Comparison of ENCODE assay signal across 16 cellular contexts in genomic region chr15:83928878-83929418, GRCh38.
DNase-seq lines count a peak whose midpoint lies in the region; ATAC-seq and TF ChIP-seq lines count a peak whose summit lies in the region.
"Had no signal": no experiment of that assay in that cellular context is flagged by ENCODE, and none has a peak within 500 bp of the region (broad histone marks: within the 10 kb centered on the region; RNA-seq: fewer than 3 reads in every experiment).

No MANE protein-coding gene starts in this region.

- DNase-seq in mammary epithelial cell (peak; percentile 51), D341Med (ENCODE audit: low spot score) (no peak), MV-4-11 (lab: John Stamatoyannopoulos, UW) (no peak), foreskin keratinocyte (no peak)
- no peak for DNase-seq in stimulated activated CD4-positive, alpha-beta T cell treated with anti-CD3 and anti-CD28 coated beads, Interleukin-4, amount 100 ng/mL, for 1 hour
- DNase-seq: activated CD8-positive, alpha-beta memory T cell treated with anti-CD3 and anti-CD28 coated beads for 24 hours; amygdala; effector CD4-positive, alpha-beta T cell; GF-D8; NCI-H2081 treated with DMSO at 0.1 percent for 48 hours; stimulated activated CD4-positive, alpha-beta T cell treated with anti-CD3 and anti-CD28 coated beads, Interleukin-15, amount 100 ng/mL, for 24 hours; T-cell had no signal

- WGBS in mammary epithelial cell (ENCODE audit: low coverage, missing lambda C conversion rate) = 54% methylated on average over 5 of the region's 5 CpGs

- peak; percentile 66 for ATAC-seq in GM18502 (IDR thresholded peaks at IDR 0.05; ENCODE audit: poor library complexity, unreplicated experiment)
- ATAC-seq in GM21447 (IDR thresholded peaks at IDR 0.05; ENCODE audit: unreplicated experiment) = peak; percentile 48
- ATAC-seq in HG03432 (IDR thresholded peaks at IDR 0.05; ENCODE audit: unreplicated experiment) = peak; percentile 61
- no peak for ATAC-seq in foreskin keratinocyte
- ATAC-seq: T-cell had no signal

- H4K20me1 ChIP-seq in mammary epithelial cell (ENCODE audit: insufficient read depth, low read length) = no peaks in the 10 kb centered on the region
- H4K20me1 ChIP-seq: BLaER1 treated with 17β-estradiol and CSF1 and Interleukin-3, amounts not matched to agents 10 nM and 100 nM had no signal

- H2AFZ ChIP-seq in mammary epithelial cell (ENCODE audit: low read depth, low read length) = peak overlapping the region; percentile 62

- intact Hi-C loops in mammary epithelial cell (cut with micrococcal nuclease) = no loop called here

- no peak overlapping the region for H3K4me2 ChIP-seq in mammary epithelial cell (ENCODE audit: insufficient read depth, low read depth, low read length)
- H3K4me2 ChIP-seq: BLaER1 treated with 17β-estradiol and CSF1 and Interleukin-3, amounts not matched to agents 10 nM and 100 nM had no signal

- no peak overlapping the region for H3K4me3 ChIP-seq in mammary epithelial cell (replicated peaks in 1 of 3; ENCODE audit: insufficient read depth in 1 of 3, low read depth in 2 of 3, low read length in 3 of 3)
- H3K4me3 ChIP-seq: BLaER1 treated with 17β-estradiol and CSF1 and Interleukin-3, amounts not matched to agents 10 nM and 100 nM had no signal

- no peaks in the 10 kb centered on the region for H3K27me3 ChIP-seq in mammary epithelial cell (ENCODE audit: insufficient read depth, low read length)
- no peaks in the 10 kb centered on the region for H3K27me3 ChIP-seq in foreskin keratinocyte
- H3K27me3 ChIP-seq: BLaER1 treated with 17β-estradiol and CSF1 and Interleukin-3, amounts not matched to agents 10 nM and 100 nM had no signal

- in situ Hi-C loops in mammary epithelial cell (cut with MboI; ENCODE audit: low sequenced_read_pairs in 2 of 2) = no loop called here

- H3K36me3 ChIP-seq in mammary epithelial cell (ENCODE audit: insufficient read depth, low read length) = no peaks in the 10 kb centered on the region

- peaks cover 4% of the 10 kb centered on the region for H3K4me1 ChIP-seq in mammary epithelial cell (ENCODE audit: insufficient read depth, low read length)
- H3K4me1 ChIP-seq in foreskin keratinocyte = peaks cover 6% of the 10 kb centered on the region
- H3K4me1 ChIP-seq: BLaER1 treated with 17β-estradiol and CSF1 and Interleukin-3, amounts not matched to agents 10 nM and 100 nM had no signal

- TF ChIP-seq CTCF in mammary epithelial cell (conservative IDR thresholded peaks at IDR 0.05 in 1 of 2, IDR thresholded peaks at IDR 0.05 in 1 of 2; ENCODE audit: extremely low read depth in 1 of 2, insufficient read depth in 1 of 2, low read depth in 1 of 2, low read length in 2 of 2) (no peak), foreskin keratinocyte (conservative IDR thresholded peaks at IDR 0.05) (no peak)

- H3K27ac ChIP-seq in mammary epithelial cell (ENCODE audit: insufficient read depth, low read depth, low read length) (no peak overlapping the region), foreskin keratinocyte (no peak overlapping the region)
- H3K27ac ChIP-seq: BLaER1 treated with 17β-estradiol and CSF1 and Interleukin-3, amounts not matched to agents 10 nM and 100 nM had no signal

- no peaks in the 10 kb centered on the region for H3K79me2 ChIP-seq in mammary epithelial cell (ENCODE audit: insufficient read depth, low read length)

- BruUV-seq in mammary epithelial cell (replicated peaks; lab: Mats Ljungman, UMichigan) = no TSS peak

- CTCF ChIA-PET in mammary epithelial cell (lab: Charles Lee; ENCODE audit: low non-redundant PET) = no interaction called here

- no peak overlapping the region for H3K9ac ChIP-seq in mammary epithelial cell (ENCODE audit: insufficient read depth, low read length)
- H3K9ac ChIP-seq: BLaER1 treated with 17β-estradiol and CSF1 and Interleukin-3, amounts not matched to agents 10 nM and 100 nM had no signal

- peaks cover 2% of the 10 kb centered on the region for H3K9me3 ChIP-seq in mammary epithelial cell (replicated peaks; ENCODE audit: insufficient read depth, low read length)

- dilution Hi-C loops in mammary epithelial cell (cut with HindIII; ENCODE audit: low sequenced_read_pairs) = no loop called here
